In the genomic region with DNA sequence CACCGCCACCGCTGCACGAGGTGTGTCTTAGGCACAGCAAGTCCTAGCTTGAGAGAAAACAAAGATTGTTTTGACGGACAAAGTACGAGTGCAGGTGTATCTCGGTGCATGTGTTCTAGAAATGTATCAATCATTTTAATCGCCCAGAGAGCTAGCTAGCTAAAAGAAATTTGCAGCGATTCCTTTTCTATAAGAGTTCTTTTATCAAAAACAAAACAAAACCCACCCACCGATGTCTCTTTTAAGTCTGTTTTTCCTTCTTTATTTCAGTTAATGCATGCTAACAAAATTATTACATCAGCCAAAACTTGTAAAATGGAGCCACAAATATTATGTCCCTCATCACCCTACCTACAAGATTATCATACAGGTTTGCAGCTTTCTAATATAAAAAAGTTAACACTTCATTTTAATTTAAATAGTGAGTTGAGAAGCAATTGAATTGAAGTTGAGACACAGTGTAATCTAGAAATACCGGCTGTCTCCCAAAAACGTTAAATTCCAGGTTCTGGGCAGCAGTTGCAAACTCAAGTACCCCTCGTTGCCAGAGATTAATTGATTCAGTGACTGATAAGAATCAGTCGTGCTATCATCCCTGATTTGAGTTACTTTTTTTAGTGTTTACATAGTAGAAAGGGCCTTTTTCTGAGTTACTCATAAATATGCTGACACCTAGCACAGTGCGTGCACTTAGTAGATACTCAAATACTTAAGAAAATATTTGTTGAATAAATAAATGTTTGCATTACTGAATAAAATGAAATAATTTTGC, we compare ENCODE assay signal across 8 cellular contexts. TPM values are rescaled to one million over a fixed set of nuclear protein-coding genes. Genes with fewer than 3 reads are reported as not detected.
A peak's percentile ranks its signal among the peaks of the same experiment; 100 is the strongest.
DNase-seq lines count a peak whose midpoint lies in the region; ATAC-seq and TF ChIP-seq lines count a peak whose summit lies in the region.

No MANE protein-coding gene starts in this region.

- H3K9me3 ChIP-seq in right cardiac atrium (ENCODE audit: control insufficient read depth, low read length), result no peaks in the 10 kb centered on the region

- H3K4me1 ChIP-seq in right cardiac atrium (ENCODE audit: control insufficient read depth, insufficient read depth, low read length), result no peaks in the 10 kb centered on the region

- WGBS in right cardiac atrium, result 14% methylated on average over 14 of the region's 14 CpGs

- peaks cover 25% of the 10 kb centered on the region for H3K4me1 Mint-ChIP-seq in activated T-cell treated with anti-CD3 and anti-CD28 coated beads, Interleukin-2, amount 50 U/mL, for 72 hours (ENCODE audit: low read depth)

- no peaks in the 10 kb centered on the region for H3K9me3 Mint-ChIP-seq in activated T-cell treated with anti-CD3 and anti-CD28 coated beads, Interleukin-2, amount 50 U/mL, for 72 hours

- peaks cover 4 to 6% of the 10 kb centered on the region in 2 donors for H3K36me3 Mint-ChIP-seq in activated T-cell treated with anti-CD3 and anti-CD28 coated beads, Interleukin-2, amount 50 U/mL, for 72 hours (ENCODE audit: insufficient read depth in 2 of 2)

- H3K4me3 Mint-ChIP-seq in activated T-cell treated with anti-CD3 and anti-CD28 coated beads, Interleukin-2, amount 50 U/mL, for 72 hours, result peak overlapping the region; percentile 92 to 94

- peak overlapping the region; percentile 89 for H3K27ac Mint-ChIP-seq in activated T-cell treated with anti-CD3 and anti-CD28 coated beads, Interleukin-2, amount 50 U/mL, for 72 hours

- peak overlapping the region; percentile 80 for H3K4me3 ChIP-seq in right cardiac atrium (ENCODE audit: low read length)

- no peaks in the 10 kb centered on the region for H3K27me3 ChIP-seq in right cardiac atrium (ENCODE audit: control insufficient read depth, insufficient read depth)

- ATAC-seq in activated T-cell treated with anti-CD3 and anti-CD28 coated beads, Interleukin-2, amount 50 U/mL, for 72 hours (replicated peaks in 1 of 2), result no peak
- ATAC-seq in SK-N-SH treated with all-trans-retinoic acid at 6 μM for 48 hours (peak; percentile 7; the same call in 2 of the 3 replicates), right cardiac atrium (no peak), HG03469 (IDR thresholded peaks at IDR 0.05; ENCODE audit: unreplicated experiment) (no peak)
- ATAC-seq in stimulated activated naive CD8-positive, alpha-beta T cell treated with anti-CD3 and anti-CD28 coated beads, Interleukin-15, Interleukin-2, amounts not matched to agents 100 U/mL and 50 U/mL, for 24 hours, result peak; percentile 5

- H3K27ac ChIP-seq in right cardiac atrium (ENCODE audit: low read length), result peak overlapping the region; percentile 88

- intact Hi-C loops in right cardiac atrium (cut with DNase I), result no loop called here

- no peak for DNase-seq in activated T-cell treated with anti-CD3 and anti-CD28 coated beads, Interleukin-2, amount 50 U/mL, for 72 hours
- DNase-seq in activated T-cell treated with anti-CD3 and anti-CD28 coated beads for 4 hours, result no peak
- no peak for DNase-seq in right cardiac atrium
- no peak for DNase-seq in stimulated activated naive CD8-positive, alpha-beta T cell treated with anti-CD3 and anti-CD28 coated beads, Interleukin-15, Interleukin-2, amounts not matched to agents 100 U/mL and 50 U/mL, for 24 hours
- DNase-seq in GM19238 (ENCODE audit: insufficient read length, low spot score), result no peak
- no peak for DNase-seq in NCI-H2171 treated with DMSO at 0.1 percent for 48 hours (lab: John Stamatoyannopoulos, UW)

- peaks cover under 1% of the 10 kb centered on the region for H3K27me3 Mint-ChIP-seq in activated T-cell treated with anti-CD3 and anti-CD28 coated beads, Interleukin-2, amount 50 U/mL, for 72 hours (ENCODE audit: low read depth)

TF ChIP-seq in SK-N-SH treated with all-trans-retinoic acid at 6 μM for 48 hours, 23 proteins besides CTCF, POLR2A, EP300 and RAD21:
- TF ChIP-seq PATZ1 (CRISPR knock-in tag; IDR thresholded peaks at IDR 0.05; ENCODE audit: borderline replicate concordance), result no peak
- no peak for TF ChIP-seq ZFP3 (CRISPR knock-in tag; IDR thresholded peaks at IDR 0.05)
- no peak for TF ChIP-seq ZNF565 (CRISPR knock-in tag; conservative IDR thresholded peaks at IDR 0.05; ENCODE audit: low read depth)
- TF ChIP-seq PPARA (CRISPR knock-in tag; IDR thresholded peaks at IDR 0.05; ENCODE audit: borderline replicate concordance), result no peak
- TF ChIP-seq CREB5 (CRISPR knock-in tag; IDR thresholded peaks at IDR 0.05; ENCODE audit: low read depth), result no peak

RNA-seq across cellular contexts. Expression of gene SYDE2, which starts 1.5 kb away (rescaled TPM):
- total RNA-seq in activated T-cell treated with anti-CD3 and anti-CD28 coated beads, Interleukin-2, amount 50 U/mL, for 72 hours, result 1 to 10 TPM; 3.4 to 4.3 TPM
- total RNA-seq in right cardiac atrium, result 10 to 100 TPM; 14.9 to 19.6 (median 15.6) TPM
- 2.8 TPM for polyA plus RNA-seq in right cardiac atrium

RNA-seq across cellular contexts. Expression of gene C1orf52, which starts 57.2 kb away (rescaled TPM):
- total RNA-seq in activated T-cell treated with anti-CD3 and anti-CD28 coated beads, Interleukin-2, amount 50 U/mL, for 72 hours, result 10 to 100 TPM; 23.3 to 25.6 TPM
- 10 to 100 TPM; 15.8 to 20.1 (median 17.9) TPM for total RNA-seq in right cardiac atrium
- 15.0 TPM for polyA plus RNA-seq in right cardiac atrium

Comparison
In these comparisons a context has a peak if more than half of its experiments do, and no peak if none do; other contexts are left out.
1. ATAC-seq: peak in SK-N-SH treated with all-trans-retinoic acid at 6 μM for 48 hours (single experiment) and stimulated activated naive CD8-positive, alpha-beta T cell treated with anti-CD3 and anti-CD28 coated beads, Interleukin-15, Interleukin-2, amounts not matched to agents 100 U/mL and 50 U/mL, for 24 hours (single experiment); none in activated T-cell treated with anti-CD3 and anti-CD28 coated beads, Interleukin-2, amount 50 U/mL, for 72 hours (0 of 2), right cardiac atrium (0 of 2) and HG03469 (single experiment).